ENCODE assay signal across 2 cellular contexts in genomic region chr2:100611079-100612029, GRCh38.
TF ChIP-seq lines count a peak whose summit lies in the region.

No MANE protein-coding gene starts in this region.

TF ChIP-seq in IMR-90, 13 proteins besides CTCF, POLR2A, EP300 and RAD21:
- TF ChIP-seq MXI1 (IDR thresholded peaks at IDR 0.05; ENCODE audit: borderline replicate concordance, low read depth, low read length), result no peak
- no peak for TF ChIP-seq RCOR1 (IDR thresholded peaks at IDR 0.05; ENCODE audit: insufficient replicate concordance, low read length)
- no peak for TF ChIP-seq FOS (IDR thresholded peaks at IDR 0.05; ENCODE audit: low read depth, low read length)
- no peak for TF ChIP-seq CEBPB (IDR thresholded peaks at IDR 0.05; ENCODE audit: low read depth, low read length)
- no peak for TF ChIP-seq RFX5 (IDR thresholded peaks at IDR 0.05; ENCODE audit: low read depth, low read length)
- no peak for TF ChIP-seq BHLHE40 (IDR thresholded peaks at IDR 0.05; ENCODE audit: low read depth, low read length)
- TF ChIP-seq USF2 (IDR thresholded peaks at IDR 0.05; ENCODE audit: low read depth, low read length), result no peak
- no peak for TF ChIP-seq MAZ (IDR thresholded peaks at IDR 0.05; ENCODE audit: borderline replicate concordance, low read depth, low read length)
- TF ChIP-seq CHD1 (IDR thresholded peaks at IDR 0.05; ENCODE audit: low read depth, low read length), result no peak
- no peak for TF ChIP-seq SMC3 (IDR thresholded peaks at IDR 0.05; ENCODE audit: low read depth, low read length)
- no peak for TF ChIP-seq NFE2L2 (IDR thresholded peaks at IDR 0.05; ENCODE audit: low read depth, low read length)
- no peak for TF ChIP-seq MAFK (IDR thresholded peaks at IDR 0.05; ENCODE audit: low read depth, low read length)
- TF ChIP-seq ELK1 (IDR thresholded peaks at IDR 0.05; ENCODE audit: borderline replicate concordance, low read depth, low read length), result no peak

TF ChIP-seq in HepG2, 621 proteins besides CTCF, POLR2A, EP300 and RAD21:
- no peak for TF ChIP-seq CEBPG (CRISPR knock-in tag; IDR thresholded peaks at IDR 0.05)
- no peak for TF ChIP-seq TOE1 (CRISPR knock-in tag; IDR thresholded peaks at IDR 0.05)
- peak; percentile 65 for TF ChIP-seq MNT (IDR thresholded peaks at IDR 0.05)
- TF ChIP-seq SMC3 (IDR thresholded peaks at IDR 0.05; ENCODE audit: low read length), result peak; percentile 8; the same call in 1 of the 2 replicates
